In the genomic region with DNA sequence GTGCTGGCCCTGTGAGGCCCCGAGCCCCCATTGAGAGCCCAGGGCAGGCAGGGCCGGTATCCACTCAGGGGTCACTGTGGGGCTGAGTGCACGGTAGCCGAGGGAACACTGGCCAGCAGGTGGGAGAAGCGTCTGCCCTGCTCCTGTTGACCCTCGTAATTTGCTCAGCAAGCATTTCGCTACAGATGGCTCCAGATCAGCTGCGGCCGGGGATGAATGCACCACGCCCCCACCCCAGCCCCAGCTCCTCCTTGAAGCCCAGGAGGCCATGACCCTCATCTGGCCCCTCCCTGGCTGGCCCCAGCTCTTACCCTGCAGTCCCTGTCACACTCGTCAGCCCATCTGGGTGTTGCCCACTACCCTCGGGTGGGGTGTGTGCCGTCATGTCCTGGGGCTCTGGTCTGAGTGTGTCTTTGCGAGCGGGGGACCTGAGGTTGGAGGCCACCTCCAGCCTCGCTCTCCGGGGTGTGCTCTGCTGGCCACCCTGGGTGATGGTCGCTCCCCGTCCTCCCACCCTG, we compare ENCODE assay signal across 1 cellular context.
TF ChIP-seq lines count a peak whose summit lies in the region.

No MANE protein-coding gene starts in this region.

TF ChIP-seq in HEK293T, 16 proteins besides CTCF, POLR2A, EP300 and RAD21:
- TF ChIP-seq FOXK2 (IDR thresholded peaks at IDR 0.05), result no peak
- TF ChIP-seq ARNT (IDR thresholded peaks at IDR 0.05), result no peak
- TF ChIP-seq CTBP1 (IDR thresholded peaks at IDR 0.05; ENCODE audit: borderline replicate concordance), result no peak
- TF ChIP-seq FOXM1 (IDR thresholded peaks at IDR 0.05; ENCODE audit: borderline replicate concordance), result no peak
- no peak for TF ChIP-seq ZNF384 (IDR thresholded peaks at IDR 0.05)
- TF ChIP-seq SUZ12 (IDR thresholded peaks at IDR 0.05), result no peak
- no peak for TF ChIP-seq SP1 (IDR thresholded peaks at IDR 0.05)
- no peak for TF ChIP-seq ELF4 (IDR thresholded peaks at IDR 0.05)
- no peak for TF ChIP-seq LEF1 (IDR thresholded peaks at IDR 0.05; ENCODE audit: borderline replicate concordance)
- no peak for TF ChIP-seq BHLHE40 (IDR thresholded peaks at IDR 0.05; ENCODE audit: borderline replicate concordance)
- no peak for TF ChIP-seq HDGF (IDR thresholded peaks at IDR 0.05; ENCODE audit: borderline replicate concordance)
- no peak for TF ChIP-seq FOXA1 (IDR thresholded peaks at IDR 0.05)
- no peak for TF ChIP-seq PKNOX1 (IDR thresholded peaks at IDR 0.05)
- no peak for TF ChIP-seq NFRKB (IDR thresholded peaks at IDR 0.05)
- no peak for TF ChIP-seq L3MBTL2 (conservative IDR thresholded peaks at IDR 0.05)
- TF ChIP-seq TARDBP (IDR thresholded peaks at IDR 0.05), result no peak
